In genomic region chr17:9611557-9611956, GRCh38 we compare ENCODE assay signal across 32 cellular contexts. TPM values are rescaled to one million over a fixed set of nuclear protein-coding genes. Genes with fewer than 3 reads are reported as not detected.
"Had no signal": no experiment of that assay in that cellular context is flagged by ENCODE, and none has a peak within 500 bp of the region (broad histone marks: within the 10 kb centered on the region; RNA-seq: fewer than 3 reads in every experiment).

No MANE protein-coding gene starts in this region.

- ATAC-seq: effector memory CD8-positive, alpha-beta T cell; foreskin keratinocyte; gastrocnemius medialis; gastroesophageal sphincter; heart left ventricle; heart right ventricle had no signal

- H3K27me3 ChIP-seq: colonic mucosa, esophagus squamous epithelium, foreskin keratinocyte, gastrocnemius medialis, gastroesophageal sphincter had no signal

- DNase-seq: colonic mucosa; cortex of kidney; dermis blood vessel endothelial cell; dorsolateral prefrontal cortex; effector CD4-positive, alpha-beta T cell; effector CD8-positive, alpha-beta T cell; effector memory CD4-positive, alpha-beta T cell; effector memory CD8-positive, alpha-beta T cell; endodermal cell; erythroblast; esophagus squamous epithelium; foreskin fibroblast; foreskin keratinocyte; foreskin melanocyte; gastrocnemius medialis; glutamatergic neuron; head of caudate nucleus; heart left ventricle; heart right ventricle had no signal

- FAIRE-seq: colon, endometrium, endothelial cell of umbilical vein, frontal cortex had no signal

- H3K36me3 ChIP-seq: colonic mucosa, esophagus squamous epithelium, gastrocnemius medialis, gastroesophageal sphincter, heart left ventricle, heart right ventricle had no signal

- H3K9me3 ChIP-seq: colonic mucosa, esophagus squamous epithelium, gastrocnemius medialis, gastroesophageal sphincter, heart left ventricle had no signal

- H3K4me1 ChIP-seq: colonic mucosa, esophagus squamous epithelium, foreskin keratinocyte, gastrocnemius medialis, gastroesophageal sphincter, heart left ventricle, heart right ventricle had no signal

- H3K27ac ChIP-seq: colonic mucosa, coronary artery, dorsolateral prefrontal cortex, epithelial cell of prostate, esophagus squamous epithelium, foreskin keratinocyte, gastrocnemius medialis, gastroesophageal sphincter, heart left ventricle, heart right ventricle had no signal

- H3K4me3 ChIP-seq: colonic mucosa, coronary artery, dorsolateral prefrontal cortex, esophagus squamous epithelium, gastrocnemius medialis, gastroesophageal sphincter, heart left ventricle, heart right ventricle had no signal

RNA-seq across cellular contexts. Expression of gene USP43, which starts 33.8 kb away (rescaled TPM):
- total RNA-seq: endothelial cell of umbilical vein, fibroblast of villous mesenchyme, heart right ventricle had no signal

RNA-seq across cellular contexts. Expression of gene CFAP52, which starts 35.1 kb away (rescaled TPM):
- total RNA-seq: colonic mucosa, dermis blood vessel endothelial cell, dermis microvascular lymphatic vessel endothelial cell, endothelial cell of umbilical vein, epithelial cell of proximal tubule, esophagus mucosa, esophagus squamous epithelium, foreskin keratinocyte, gastrocnemius medialis, glomerular endothelial cell had no signal
- polyA plus RNA-seq: endothelial cell of umbilical vein, fibroblast of lung, foreskin keratinocyte, heart left ventricle, heart right ventricle had no signal
